7 cellular contexts compared by ENCODE assay signal in the genomic region with DNA sequence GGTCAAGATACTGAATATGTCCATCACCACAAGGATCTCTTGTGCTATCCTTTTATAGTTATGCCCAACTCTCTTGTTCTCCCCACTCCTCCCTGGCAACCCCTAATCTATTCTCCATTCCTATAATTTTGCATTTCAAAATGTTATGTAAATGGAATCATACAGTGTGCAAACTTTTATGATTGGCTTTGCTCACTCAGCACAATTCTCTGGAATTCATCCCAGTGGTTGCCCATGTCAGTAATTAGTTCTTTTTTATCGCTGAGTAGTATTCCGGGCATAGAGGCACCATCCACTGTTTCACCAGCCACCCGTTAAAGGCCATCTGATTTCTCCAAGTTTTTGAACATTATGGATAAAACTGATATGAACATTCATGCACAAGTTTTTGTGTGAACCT. TPM values are rescaled to one million over a fixed set of nuclear protein-coding genes. Genes with fewer than 3 reads are reported as not detected.
"Had no signal": no experiment of that assay in that cellular context is flagged by ENCODE, and none has a peak within 500 bp of the region (broad histone marks: within the 10 kb centered on the region; RNA-seq: fewer than 3 reads in every experiment).

No MANE protein-coding gene starts in this region.

- DNase-seq: Karpas-422, KBM-7, KG1 had no signal

- FAIRE-seq: HTR-8/SVneo had no signal

- H3K27ac ChIP-seq: HL-60, KMS-11 had no signal

- H3K9ac ChIP-seq: KMS-11 had no signal

- H3K4me2 ChIP-seq: KMS-11 had no signal

RNA-seq across cellular contexts. Expression of a gene that starts 40.4 kb away (rescaled TPM):
- total RNA-seq: HT-29 had no signal
